20 cellular contexts compared by ENCODE assay signal in genomic region chr3:110754207-110754916, GRCh38.
"Had no signal": no experiment of that assay in that cellular context is flagged by ENCODE, and none has a peak within 500 bp of the region (broad histone marks: within the 10 kb centered on the region; RNA-seq: fewer than 3 reads in every experiment).

No MANE protein-coding gene starts in this region.

- H3K27me3 ChIP-seq: ascending aorta, breast epithelium, gastrocnemius medialis, heart right ventricle, sigmoid colon, spleen, stomach, testis had no signal

- H3K4me3 ChIP-seq: ascending aorta, breast epithelium, gastrocnemius medialis, heart right ventricle, mucosa of descending colon, psoas muscle, sigmoid colon, spleen, stomach, testis had no signal

- H3K4me1 Mint-ChIP-seq: activated naive CD4-positive, alpha-beta T cell treated with anti-CD3 and anti-CD28 coated beads, Interleukin-2, amount 10 ng/mL, durations not matched to agents 7 days and 5 days; naive thymus-derived CD4-positive, alpha-beta T cell had no signal

- H3K36me3 ChIP-seq: ascending aorta, breast epithelium, gastrocnemius medialis, heart right ventricle, sigmoid colon, spleen, stomach had no signal

- H3K9me3 Mint-ChIP-seq: activated CD4-positive, alpha-beta memory T cell treated with anti-CD3 and anti-CD28 coated beads for 36 hours; activated naive CD4-positive, alpha-beta T cell treated with anti-CD3 and anti-CD28 coated beads, Interleukin-2, amount 10 ng/mL, durations not matched to agents 7 days and 5 days; activated T-cell treated with anti-CD3 and anti-CD28 coated beads, Interleukin-2, amount 50 U/mL, for 24 hours; effector memory CD8-positive, alpha-beta T cell; naive thymus-derived CD4-positive, alpha-beta T cell had no signal

- H3K27me3 Mint-ChIP-seq: activated CD4-positive, alpha-beta memory T cell treated with anti-CD3 and anti-CD28 coated beads for 36 hours; activated naive CD4-positive, alpha-beta T cell treated with anti-CD3 and anti-CD28 coated beads, Interleukin-2, amount 10 ng/mL, durations not matched to agents 7 days and 5 days; activated T-cell treated with anti-CD3 and anti-CD28 coated beads, Interleukin-2, amount 50 U/mL, for 24 hours; effector memory CD8-positive, alpha-beta T cell had no signal

- H3K4me1 ChIP-seq: ascending aorta, breast epithelium, gastrocnemius medialis, heart right ventricle, psoas muscle, sigmoid colon, spleen, testis had no signal

- H3K9me3 ChIP-seq: ascending aorta, breast epithelium, gastrocnemius medialis, heart right ventricle, mucosa of descending colon, psoas muscle, sigmoid colon, spleen, stomach, testis had no signal

- H3K4me3 Mint-ChIP-seq: activated CD4-positive, alpha-beta memory T cell treated with anti-CD3 and anti-CD28 coated beads for 36 hours; activated naive CD4-positive, alpha-beta T cell treated with anti-CD3 and anti-CD28 coated beads, Interleukin-2, amount 10 ng/mL, durations not matched to agents 7 days and 5 days; activated T-cell treated with anti-CD3 and anti-CD28 coated beads, Interleukin-2, amount 50 U/mL, for 24 hours; effector memory CD8-positive, alpha-beta T cell; naive thymus-derived CD4-positive, alpha-beta T cell had no signal

- ATAC-seq: effector memory CD8-positive, alpha-beta T cell; gastrocnemius medialis; heart right ventricle; left cardiac atrium; mucosa of descending colon; naive thymus-derived CD4-positive, alpha-beta T cell; psoas muscle had no signal

- H3K36me3 Mint-ChIP-seq: activated CD4-positive, alpha-beta memory T cell treated with anti-CD3 and anti-CD28 coated beads for 36 hours; activated naive CD4-positive, alpha-beta T cell treated with anti-CD3 and anti-CD28 coated beads, Interleukin-2, amount 10 ng/mL, durations not matched to agents 7 days and 5 days; naive thymus-derived CD4-positive, alpha-beta T cell had no signal

- DNase-seq: activated CD4-positive, alpha-beta memory T cell treated with anti-CD3 and anti-CD28 coated beads for 36 hours; activated CD4-positive, alpha-beta T cell treated with anti-CD3 and anti-CD28 coated beads for 1 hour; activated naive CD4-positive, alpha-beta T cell treated with anti-CD3 and anti-CD28 coated beads, Interleukin-2, amount 10 ng/mL, durations not matched to agents 7 days and 5 days; activated T-cell treated with anti-CD3 and anti-CD28 coated beads, Interleukin-2, amount 50 U/mL, for 24 hours; dermis blood vessel endothelial cell; effector memory CD8-positive, alpha-beta T cell; gastrocnemius medialis; heart right ventricle; left cardiac atrium; mucosa of descending colon; naive thymus-derived CD4-positive, alpha-beta T cell; occipital lobe; psoas muscle; sigmoid colon; spleen; stomach; T-helper 9 cell; testis had no signal

- H3K27ac ChIP-seq: ascending aorta, breast epithelium, gastrocnemius medialis, heart right ventricle, psoas muscle, sigmoid colon, spleen, stomach, testis had no signal

- H3K27ac Mint-ChIP-seq: activated CD4-positive, alpha-beta memory T cell treated with anti-CD3 and anti-CD28 coated beads for 36 hours; activated naive CD4-positive, alpha-beta T cell treated with anti-CD3 and anti-CD28 coated beads, Interleukin-2, amount 10 ng/mL, durations not matched to agents 7 days and 5 days; activated T-cell treated with anti-CD3 and anti-CD28 coated beads, Interleukin-2, amount 50 U/mL, for 24 hours; effector memory CD8-positive, alpha-beta T cell; naive thymus-derived CD4-positive, alpha-beta T cell had no signal
